In genomic region chr5:24566933-24567332, GRCh38 we compare ENCODE assay signal across 9 cellular contexts.
"Had no signal": no experiment of that assay in that cellular context is flagged by ENCODE, and none has a peak within 500 bp of the region (broad histone marks: within the 10 kb centered on the region; RNA-seq: fewer than 3 reads in every experiment).

No MANE protein-coding gene starts in this region.

- H3K36me3 ChIP-seq: HAP-1 had no signal

- FAIRE-seq: K562 had no signal

- H3K4me1 ChIP-seq: HAP-1 had no signal

- ATAC-seq: HCT116, K562 had no signal

- H3K9me3 ChIP-seq: HAP-1 had no signal

- H3K4me3 ChIP-seq: HAP-1, K562 had no signal

- H3K27ac ChIP-seq: HL-60 had no signal

- DNase-seq: GOT3, H7, HFFc6, IMR-90, KG1 had no signal
